Comparison of ENCODE assay signal across 8 cellular contexts in genomic region chr7:75639893-75640600, GRCh38.
DNase-seq lines count a peak whose midpoint lies in the region; FAIRE-seq and TF ChIP-seq lines count a peak whose summit lies in the region.

No MANE protein-coding gene starts in this region.

- in situ Hi-C loops in GM13976 (cut with MboI; ENCODE audit: low sequenced_read_pairs, unreplicated experiment): no loop called here

- no peaks in the 10 kb centered on the region for H3K9me3 ChIP-seq in OCI-LY3 (ENCODE audit: insufficient read depth, low read length)
- no peaks in the 10 kb centered on the region for H3K9me3 ChIP-seq in esophagus muscularis mucosa
- no peaks in the 10 kb centered on the region for H3K9me3 ChIP-seq in adrenal gland (replicated peaks in 1 of 3)

- peak overlapping the region; percentile 90 for H2AFZ ChIP-seq in OCI-LY3 (ENCODE audit: low read depth, low read length)

- H3K27me3 ChIP-seq in OCI-LY3 (ENCODE audit: low read depth, low read length): peaks cover 6% of the 10 kb centered on the region; the same call in 1 of the 2 replicates
- H3K27me3 ChIP-seq in esophagus muscularis mucosa: no peaks in the 10 kb centered on the region
- no peaks in the 10 kb centered on the region for H3K27me3 ChIP-seq in adrenal gland

- intact Hi-C loops in esophagus muscularis mucosa (cut with DNase I): loop anchor here (10.0 kb wide), 1 partner anchor 105 kb away; no protein-coding TSS in a partner anchor
- intact Hi-C loops in adrenal gland (cut with DNase I): loop anchor here in 1 of 2 donors (10.0 kb wide), 1 partner anchor 105 kb away; no protein-coding TSS in a partner anchor

- H3K79me2 ChIP-seq in OCI-LY3 (ENCODE audit: low read length): no peaks in the 10 kb centered on the region

- H3K4me3 Mint-ChIP-seq in progenitor cell of endocrine pancreas (ENCODE audit: low read depth): peak overlapping the region; percentile 97

- peak overlapping the region; percentile 97 for H3K4me2 ChIP-seq in OCI-LY3 (ENCODE audit: low read length)

- H3K27ac ChIP-seq in OCI-LY3 (ENCODE audit: low read length) (no peak overlapping the region), esophagus muscularis mucosa (replicated peaks in 1 of 4) (peak overlapping the region; percentile 75 to 84 (median 80)), adrenal gland (peak overlapping the region in 2 of 5 donors; percentile 44 to 89)

- no peak for FAIRE-seq in RCC 7860 (lab: Jason Lieb, UNC)

- no peaks in the 10 kb centered on the region for H4K20me1 ChIP-seq in OCI-LY3 (ENCODE audit: insufficient read depth, low read length)

- TF ChIP-seq POLR2A in esophagus muscularis mucosa (IDR thresholded peaks at IDR 0.05; ENCODE audit: low read depth): no peak
- TF ChIP-seq POLR2A in adrenal gland (IDR thresholded peaks at IDR 0.05): no peak

- peaks cover 19% of the 10 kb centered on the region for H3K4me1 Mint-ChIP-seq in progenitor cell of endocrine pancreas (ENCODE audit: low read depth)

- DNase-seq in GM12864 (ENCODE audit: low read depth) (no peak), esophagus muscularis mucosa (ENCODE audit: extremely low spot score) (no peak), progenitor cell of endocrine pancreas (ENCODE audit: low spot score, unreplicated experiment) (no peak), GM13976 (ENCODE audit: low spot score) (no peak), RCC 7860 (ENCODE audit: low spot score) (no peak), NCI-H226 (no peak), adrenal gland (no peak)

- H3K36me3 ChIP-seq in OCI-LY3 (replicated peaks; ENCODE audit: low read depth, low read length): no peaks in the 10 kb centered on the region
- no peaks in the 10 kb centered on the region for H3K36me3 ChIP-seq in esophagus muscularis mucosa
- H3K36me3 ChIP-seq in adrenal gland (replicated peaks in 1 of 2): no peaks in the 10 kb centered on the region

- H3K4me3 ChIP-seq in GM12864 (ENCODE audit: low read depth, low read length): peak overlapping the region; percentile 58
- H3K4me3 ChIP-seq in OCI-LY3 (ENCODE audit: low read length): peak overlapping the region; percentile 87
- peak overlapping the region; percentile 79 to 88 (median 86) for H3K4me3 ChIP-seq in esophagus muscularis mucosa
- H3K4me3 ChIP-seq in adrenal gland: peak overlapping the region in 2 of 4 donors; percentile 67 to 93

- H3K36me3 Mint-ChIP-seq in progenitor cell of endocrine pancreas (ENCODE audit: insufficient read depth): no peaks in the 10 kb centered on the region

- peaks cover 2% of the 10 kb centered on the region for H3K9me3 Mint-ChIP-seq in progenitor cell of endocrine pancreas (ENCODE audit: low read depth)

- no peak for TF ChIP-seq EP300 in esophagus muscularis mucosa (IDR thresholded peaks at IDR 0.05)

- peak overlapping the region; percentile 100 for H3K27ac Mint-ChIP-seq in progenitor cell of endocrine pancreas

- peaks cover 7% of the 10 kb centered on the region; the same call in 1 of the 2 replicates for H3K4me1 ChIP-seq in OCI-LY3 (ENCODE audit: low read length)
- peaks cover 6 to 32% (median 24%) of the 10 kb centered on the region in 4 donors for H3K4me1 ChIP-seq in esophagus muscularis mucosa
- H3K4me1 ChIP-seq in adrenal gland (replicated peaks in 1 of 2): peaks cover 6 to 13% of the 10 kb centered on the region in 2 donors

- TF ChIP-seq CTCF in GM12864 (IDR thresholded peaks at IDR 0.05; ENCODE audit: low read depth, low read length, missing control alignments): no peak
- TF ChIP-seq CTCF in OCI-LY3 (IDR thresholded peaks at IDR 0.05; ENCODE audit: low read depth, low read length): no peak
- no peak for TF ChIP-seq CTCF in esophagus muscularis mucosa (IDR thresholded peaks at IDR 0.05)
- no peak for TF ChIP-seq CTCF in progenitor cell of endocrine pancreas (IDR thresholded peaks at IDR 0.05; ENCODE audit: unreplicated experiment)
- no peak for TF ChIP-seq CTCF in GM13976 (IDR thresholded peaks at IDR 0.05; ENCODE audit: borderline replicate concordance, control extremely low read depth, extremely low read depth, insufficient read depth, missing control alignments)
- no peak for TF ChIP-seq CTCF in adrenal gland (IDR thresholded peaks at IDR 0.05)

- H3K27me3 Mint-ChIP-seq in progenitor cell of endocrine pancreas: no peaks in the 10 kb centered on the region

- 47% methylated on average over 12 of the region's 15 CpGs for WGBS in esophagus muscularis mucosa
- WGBS in adrenal gland, 4 donors: 47 to 49% (median 48%) methylated on average over 13 to 15 of the region's 15 CpGs

- peak overlapping the region; percentile 77 for H3K9ac ChIP-seq in OCI-LY3 (ENCODE audit: low read length)
